15 cellular contexts compared by ENCODE assay signal in genomic region chr10:31866118-31866670, GRCh38.
DNase-seq lines count a peak whose midpoint lies in the region; ATAC-seq, FAIRE-seq and TF ChIP-seq lines count a peak whose summit lies in the region.
"Had no signal": no experiment of that assay in that cellular context is flagged by ENCODE, and none has a peak within 500 bp of the region (broad histone marks: within the 10 kb centered on the region; RNA-seq: fewer than 3 reads in every experiment).

No MANE protein-coding gene starts in this region.

- H3K9me3 ChIP-seq in A549 (no peaks in the 10 kb centered on the region), ascending aorta (no peaks in the 10 kb centered on the region)
- H3K9me3 ChIP-seq: testis had no signal

- CTCF ChIA-PET in A549 (lab: Yijun Ruan, JAX), result interaction anchor here (0.9 to 3.4 kb wide), 5 partner anchors 13 to 139 kb away, joined by 3 to 24 read pairs (median 3); no protein-coding TSS in a partner anchor

- POLR2A ChIA-PET in A549 (lab: Yijun Ruan, JAX), result interaction anchor here (0.7 to 3.5 kb wide), 2 partner anchors 63 to 75 kb away, joined by 3 to 30 read pairs; partner anchors contain the start of gene ARHGAP12

- ATAC-seq in A549, result peak; percentile 59 to 73; a peak in 3 of 6 replicates
- peak; percentile 62 for ATAC-seq in left colon
- ATAC-seq in GM21447 (IDR thresholded peaks at IDR 0.05; ENCODE audit: unreplicated experiment), result no peak

- peak overlapping the region; percentile 94 for H3K4me2 ChIP-seq in A549

- H3K27me3 ChIP-seq in ascending aorta, result no peaks in the 10 kb centered on the region
- H3K27me3 ChIP-seq: dorsolateral prefrontal cortex, testis had no signal

- TF ChIP-seq CTCF in A549 (IDR thresholded peaks at IDR 0.05) (no peak), ascending aorta (IDR thresholded peaks at IDR 0.05) (no peak)

- no peak for TF ChIP-seq RAD21 in A549 (conservative IDR thresholded peaks at IDR 0.05 in 1 of 2, IDR thresholded peaks at IDR 0.05 in 1 of 2)

- intact Hi-C loops in left colon (cut with DNase I, micrococcal nuclease), result loop anchor here in 1 of 2 donors (10.0 kb wide), 1 partner anchor 139 kb away; no protein-coding TSS in a partner anchor
- intact Hi-C loops in ascending aorta (cut with DNase I), result no loop called here

- FAIRE-seq in A549 (lab: Jason Lieb, UNC) (peak; percentile 70), GM19239 (lab: Jason Lieb, UNC) (peak; percentile 81)
- FAIRE-seq: astrocyte had no signal

- WGBS in A549 (ENCODE audit: missing lambda C conversion rate), result 21% methylated on average over 4 of the region's 4 CpGs

- peak overlapping the region; percentile 77 to 90 for H3K27ac ChIP-seq in A549
- H3K27ac ChIP-seq in ascending aorta, result no peak overlapping the region
- H3K27ac ChIP-seq: testis had no signal

- no peaks in the 10 kb centered on the region for H3K36me3 ChIP-seq in ascending aorta

- H3K4me1 ChIP-seq in A549, result peaks cover 83% of the 10 kb centered on the region
- peaks cover 3 to 10% of the 10 kb centered on the region in 2 donors for H3K4me1 ChIP-seq in ascending aorta

- TF ChIP-seq EP300 in A549 (IDR thresholded peaks at IDR 0.05), result no peak

- TF ChIP-seq POLR2A in A549 (IDR thresholded peaks at IDR 0.05; ENCODE audit: low read length), result no peak

- no peak overlapping the region for H3K4me3 ChIP-seq in A549
- H3K4me3 ChIP-seq in ascending aorta, result no peak overlapping the region
- H3K4me3 ChIP-seq: dorsolateral prefrontal cortex, skin epidermis, testis had no signal

- DNase-seq in A549 (ENCODE audit: low read depth in 1 of 2, low spot score in 1 of 2), result peak; percentile 47 to 68
- DNase-seq in GM19239 (ENCODE audit: insufficient read length, low spot score), result no peak
- DNase-seq in RPMI8226, result peak; percentile 19
- peak; percentile 20 to 43 for DNase-seq in left colon
- DNase-seq in ascending aorta (ENCODE audit: low spot score in 2 of 2), result no peak
- DNase-seq in activated gamma-delta T cell (lab: John Stamatoyannopoulos, UW), result no peak
- no peak for DNase-seq in stimulated activated CD4-positive, alpha-beta T cell treated with anti-CD3 and anti-CD28 coated beads, Interleukin-15, amount 100 ng/mL, for 24 hours
- DNase-seq: dorsolateral prefrontal cortex, NCI-H1417 treated with DMSO at 0.1 percent for 48 hours, NCI-H524, occipital lobe, testis had no signal

TF ChIP-seq in A549, 52 proteins besides CTCF, POLR2A, EP300 and RAD21:
- no peak for TF ChIP-seq ZC3H11A (IDR thresholded peaks at IDR 0.05)
- no peak for TF ChIP-seq HMGXB4 (CRISPR knock-in tag; IDR thresholded peaks at IDR 0.05; ENCODE audit: borderline replicate concordance)
- 0 out of 5 replicates have a peak, but pooled peaks of 1 of the 2 experiments have one; percentile 21 for TF ChIP-seq JUN (IDR thresholded peaks at IDR 0.05)
- TF ChIP-seq FOSB (CRISPR knock-in tag; IDR thresholded peaks at IDR 0.05), result no peak
- TF ChIP-seq POLR2AphosphoS2 (conservative IDR thresholded peaks at IDR 0.05; ENCODE audit: low read length), result no peak

Comparison
In these comparisons a context has a peak if more than half of its experiments do, and no peak if none do; other contexts are left out.
1. DNase-seq: peak in A549 (2 of 2), RPMI8226 (single experiment) and left colon (2 of 2); none in GM19239 (single experiment), ascending aorta (0 of 2), activated gamma-delta T cell (single experiment) and stimulated activated CD4-positive, alpha-beta T cell treated with anti-CD3 and anti-CD28 coated beads, Interleukin-15, amount 100 ng/mL, for 24 hours (single experiment).
2. H3K27ac ChIP-seq: peak in A549 (2 of 2); none in ascending aorta (0 of 2).